17 cellular contexts compared by ENCODE assay signal in the genomic region with DNA sequence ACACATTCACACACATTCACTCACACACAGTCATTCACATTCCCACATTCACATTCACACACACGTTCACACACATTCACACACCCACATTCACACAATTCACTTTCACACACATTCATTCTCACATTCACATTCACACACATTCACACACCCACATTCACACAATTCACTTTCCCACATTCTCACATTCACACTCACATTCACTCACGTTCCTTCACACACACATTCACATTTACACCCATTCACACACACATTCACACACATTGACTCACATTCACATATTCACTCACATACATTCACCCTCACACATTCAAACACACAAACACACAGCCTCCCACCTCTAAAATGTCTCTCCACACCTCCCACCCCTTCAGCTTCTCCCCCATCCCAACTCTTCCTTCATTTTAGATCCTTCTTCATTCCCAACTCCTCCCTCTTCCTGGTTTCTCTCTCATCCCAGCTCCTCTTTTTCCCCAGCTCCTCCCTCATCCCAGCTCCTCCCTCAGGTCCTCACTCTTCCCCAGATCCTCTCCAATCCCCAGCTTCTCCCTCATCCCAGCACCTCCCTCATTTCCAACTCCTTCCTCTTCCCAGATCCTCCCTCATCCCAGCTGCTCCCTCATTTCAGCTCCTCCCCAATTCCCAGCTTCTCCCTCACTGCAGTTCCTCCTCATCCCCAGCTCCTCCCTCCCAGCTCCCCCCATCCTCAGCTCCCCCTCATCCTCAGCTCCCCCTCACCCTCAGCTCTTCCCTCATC.
A peak's percentile ranks its signal among the peaks of the same experiment; 100 is the strongest.
DNase-seq lines count a peak whose midpoint lies in the region; ATAC-seq and TF ChIP-seq lines count a peak whose summit lies in the region.
"Had no signal": no experiment of that assay in that cellular context is flagged by ENCODE, and none has a peak within 500 bp of the region (broad histone marks: within the 10 kb centered on the region; RNA-seq: fewer than 3 reads in every experiment).

No MANE protein-coding gene starts in this region.

- CTCF ChIA-PET in activated CD4-positive, alpha-beta T cell treated with anti-CD3 and anti-CD28 coated beads, Interleukin-2, amount 10 ng/mL, durations not matched to agents 7 days and 5 days (lab: Charles Lee), result interaction anchor here (0.6 to 0.9 kb wide), 2 partner anchors 23 to 130 kb away, joined by 3 read pairs; no protein-coding TSS in a partner anchor

- H3K4me1 ChIP-seq in RWPE2 (ENCODE audit: insufficient read depth, poor library complexity, severe bottlenecking), result no peaks in the 10 kb centered on the region

- intact Hi-C loops in activated CD4-positive, alpha-beta T cell treated with anti-CD3 and anti-CD28 coated beads, Interleukin-2, amount 10 ng/mL, durations not matched to agents 24 days and 14 days (cut with micrococcal nuclease), result no loop called here

- no peak overlapping the region for H3K27ac ChIP-seq in RWPE2 (ENCODE audit: poor library complexity, severe bottlenecking)
- H3K27ac ChIP-seq: 22Rv1 had no signal

- H3K27me3 ChIP-seq in RWPE2 (ENCODE audit: insufficient read depth, poor library complexity, severe bottlenecking), result no peaks in the 10 kb centered on the region

- H3K27me3 Mint-ChIP-seq in activated CD4-positive, alpha-beta T cell treated with anti-CD3 and anti-CD28 coated beads, Interleukin-2, amount 10 ng/mL, durations not matched to agents 24 days and 14 days, result no peaks in the 10 kb centered on the region
- no peaks in the 10 kb centered on the region for H3K27me3 Mint-ChIP-seq in activated CD4-positive, alpha-beta T cell treated with anti-CD3 and anti-CD28 coated beads, Interleukin-2, amount 10 ng/mL, durations not matched to agents 7 days and 5 days
- H3K27me3 Mint-ChIP-seq in glutamatergic neuron (ENCODE audit: unreplicated experiment) (peaks cover 8% of the 10 kb centered on the region), progenitor cell of endocrine pancreas (peaks cover 23% of the 10 kb centered on the region)
- H3K27me3 Mint-ChIP-seq: CD4-positive, alpha-beta memory T cell had no signal

- H3K9me3 Mint-ChIP-seq in activated CD4-positive, alpha-beta T cell treated with anti-CD3 and anti-CD28 coated beads, Interleukin-2, amount 10 ng/mL, durations not matched to agents 24 days and 14 days, result no peaks in the 10 kb centered on the region
- H3K9me3 Mint-ChIP-seq in activated CD4-positive, alpha-beta T cell treated with anti-CD3 and anti-CD28 coated beads, Interleukin-2, amount 10 ng/mL, durations not matched to agents 7 days and 5 days, result no peaks in the 10 kb centered on the region
- H3K9me3 Mint-ChIP-seq in glutamatergic neuron (ENCODE audit: unreplicated experiment), result no peaks in the 10 kb centered on the region
- no peaks in the 10 kb centered on the region for H3K9me3 Mint-ChIP-seq in progenitor cell of endocrine pancreas (ENCODE audit: low read depth)
- H3K9me3 Mint-ChIP-seq: CD4-positive, alpha-beta memory T cell had no signal

- no peaks in the 10 kb centered on the region for H3K36me3 Mint-ChIP-seq in activated CD4-positive, alpha-beta T cell treated with anti-CD3 and anti-CD28 coated beads, Interleukin-2, amount 10 ng/mL, durations not matched to agents 24 days and 14 days (ENCODE audit: low read depth)
- H3K36me3 Mint-ChIP-seq in activated CD4-positive, alpha-beta T cell treated with anti-CD3 and anti-CD28 coated beads, Interleukin-2, amount 10 ng/mL, durations not matched to agents 7 days and 5 days (ENCODE audit: low read depth), result no peaks in the 10 kb centered on the region
- H3K36me3 Mint-ChIP-seq in glutamatergic neuron (ENCODE audit: unreplicated experiment) (no peaks in the 10 kb centered on the region), progenitor cell of endocrine pancreas (ENCODE audit: insufficient read depth) (no peaks in the 10 kb centered on the region)
- H3K36me3 Mint-ChIP-seq: CD4-positive, alpha-beta memory T cell had no signal

- ATAC-seq in RWPE2 (ENCODE audit: low read depth), result no peak

- peak overlapping the region; percentile 0 for H3K27ac Mint-ChIP-seq in activated CD4-positive, alpha-beta T cell treated with anti-CD3 and anti-CD28 coated beads, Interleukin-2, amount 10 ng/mL, durations not matched to agents 24 days and 14 days
- H3K27ac Mint-ChIP-seq in activated CD4-positive, alpha-beta T cell treated with anti-CD3 and anti-CD28 coated beads, Interleukin-2, amount 10 ng/mL, durations not matched to agents 7 days and 5 days, result no peak overlapping the region
- H3K27ac Mint-ChIP-seq in glutamatergic neuron (ENCODE audit: unreplicated experiment) (no peak overlapping the region), progenitor cell of endocrine pancreas (peak overlapping the region; percentile 30)

- H3K4me3 Mint-ChIP-seq in activated CD4-positive, alpha-beta T cell treated with anti-CD3 and anti-CD28 coated beads, Interleukin-2, amount 10 ng/mL, durations not matched to agents 24 days and 14 days, result no peak overlapping the region
- H3K4me3 Mint-ChIP-seq in activated CD4-positive, alpha-beta T cell treated with anti-CD3 and anti-CD28 coated beads, Interleukin-2, amount 10 ng/mL, durations not matched to agents 7 days and 5 days, result no peak overlapping the region
- H3K4me3 Mint-ChIP-seq in glutamatergic neuron (ENCODE audit: unreplicated experiment), result peak overlapping the region; percentile 4
- H3K4me3 Mint-ChIP-seq in progenitor cell of endocrine pancreas (ENCODE audit: low read depth), result no peak overlapping the region
- H3K4me3 Mint-ChIP-seq: CD4-positive, alpha-beta memory T cell had no signal

- H3K9me3 ChIP-seq in RWPE2 (ENCODE audit: severe bottlenecking), result no peaks in the 10 kb centered on the region
- H3K9me3 ChIP-seq: HAP-1 had no signal

- POLR2A ChIA-PET in activated CD4-positive, alpha-beta T cell treated with anti-CD3 and anti-CD28 coated beads, Interleukin-2, amount 10 ng/mL, durations not matched to agents 7 days and 5 days (lab: Charles Lee), result no interaction called here

- no peaks in the 10 kb centered on the region for H3K36me3 ChIP-seq in RWPE2 (ENCODE audit: low read depth)
- H3K36me3 ChIP-seq: HAP-1 had no signal

- DNase-seq in activated CD4-positive, alpha-beta T cell treated with anti-CD3 and anti-CD28 coated beads, Interleukin-2, amount 10 ng/mL, durations not matched to agents 24 days and 14 days, result no peak
- DNase-seq in activated CD4-positive, alpha-beta T cell treated with anti-CD3 and anti-CD28 coated beads, Interleukin-2, amount 10 ng/mL, durations not matched to agents 7 days and 5 days, result no peak
- DNase-seq in RWPE2 (ENCODE audit: low spot score), result peak; percentile 20
- no peak for DNase-seq in glutamatergic neuron
- DNase-seq in progenitor cell of endocrine pancreas (ENCODE audit: low spot score, unreplicated experiment), result no peak
- DNase-seq in SHP77 (lab: John Stamatoyannopoulos, UW), result no peak
- no peak for DNase-seq in activated CD8-positive, alpha-beta memory T cell treated with anti-CD3 and anti-CD28 coated beads for 24 hours
- DNase-seq in DMS 273 treated with DMSO at 0.1 percent for 48 hours (lab: John Stamatoyannopoulos, UW), result no peak
- DNase-seq: DMS79 treated with DMSO at 0.1 percent for 48 hours, NCI-H1092, NCI-H2081 treated with DMSO at 0.1 percent for 48 hours, NCI-H510A treated with DMSO at 0.1 percent for 48 hours, NCI-H82 had no signal

- H3K4me1 Mint-ChIP-seq in activated CD4-positive, alpha-beta T cell treated with anti-CD3 and anti-CD28 coated beads, Interleukin-2, amount 10 ng/mL, durations not matched to agents 24 days and 14 days, result no peaks in the 10 kb centered on the region
- H3K4me1 Mint-ChIP-seq in activated CD4-positive, alpha-beta T cell treated with anti-CD3 and anti-CD28 coated beads, Interleukin-2, amount 10 ng/mL, durations not matched to agents 7 days and 5 days, result peaks cover under 1% of the 10 kb centered on the region
- peaks cover 8% of the 10 kb centered on the region for H3K4me1 Mint-ChIP-seq in glutamatergic neuron (ENCODE audit: low read depth, unreplicated experiment)
- peaks cover 11% of the 10 kb centered on the region for H3K4me1 Mint-ChIP-seq in progenitor cell of endocrine pancreas (ENCODE audit: low read depth)

- H3K4me3 ChIP-seq in RWPE2 (ENCODE audit: severe bottlenecking), result no peak overlapping the region
- H3K4me3 ChIP-seq: HAP-1, SK-N-MC had no signal

- no peak for TF ChIP-seq CTCF in RWPE2 (IDR thresholded peaks at IDR 0.05; ENCODE audit: poor library complexity, severe bottlenecking)
- no peak for TF ChIP-seq CTCF in glutamatergic neuron (IDR thresholded peaks at IDR 0.05; ENCODE audit: partially characterized antibody, unreplicated experiment)
- no peak for TF ChIP-seq CTCF in progenitor cell of endocrine pancreas (IDR thresholded peaks at IDR 0.05; ENCODE audit: unreplicated experiment)

Comparison
In these comparisons a context has a peak if more than half of its experiments do, and no peak if none do; other contexts are left out.
1. H3K27ac Mint-ChIP-seq: peak in activated CD4-positive, alpha-beta T cell treated with anti-CD3 and anti-CD28 coated beads, Interleukin-2, amount 10 ng/mL, durations not matched to agents 24 days and 14 days (single experiment) and progenitor cell of endocrine pancreas (single experiment); none in activated CD4-positive, alpha-beta T cell treated with anti-CD3 and anti-CD28 coated beads, Interleukin-2, amount 10 ng/mL, durations not matched to agents 7 days and 5 days (single experiment) and glutamatergic neuron (single experiment).